In genomic region chr20:63457737-63458136, GRCh38 we compare ENCODE assay signal across 9 cellular contexts. TPM values are rescaled to one million over a fixed set of nuclear protein-coding genes. Genes with fewer than 3 reads are reported as not detected.
DNase-seq lines count a peak whose midpoint lies in the region; ATAC-seq and TF ChIP-seq lines count a peak whose summit lies in the region.
"Had no signal": no experiment of that assay in that cellular context is flagged by ENCODE, and none has a peak within 500 bp of the region (broad histone marks: within the 10 kb centered on the region; RNA-seq: fewer than 3 reads in every experiment).

No MANE protein-coding gene starts in this region.

- H3K4me2 ChIP-seq in HCT116 (ENCODE audit: low read length), result no peak overlapping the region

- H3K9me2 ChIP-seq in HCT116 (ENCODE audit: insufficient read depth), result no peaks in the 10 kb centered on the region

- H2AFZ ChIP-seq in HCT116 (ENCODE audit: low read depth, low read length, poor library complexity, severe bottlenecking), result no peak overlapping the region

- CTCF ChIA-PET in HCT116 (lab: Charles Lee) (no interaction called here), RWPE1 (lab: Yijun Ruan, JAX) (interaction anchor here (0.6 to 2.1 kb wide), 4 partner anchors 38 to 479 kb away, joined by 3 to 11 read pairs (median 4); no protein-coding TSS in a partner anchor), HEK293T (lab: Yijun Ruan, JAX) (no interaction called here)

- TF ChIP-seq RAD21 in HCT116 (IDR thresholded peaks at IDR 0.05; ENCODE audit: low read depth), result no peak

- POLR2A ChIA-PET in HCT116 (lab: Charles Lee) (no interaction called here), RWPE1 (lab: Yijun Ruan, JAX; ENCODE audit: low non-redundant PET) (no interaction called here), HEK293T (lab: Yijun Ruan, JAX) (interaction anchor here (1.4 kb wide), 1 partner anchor 63 kb away, joined by 3 read pairs; the partner anchor contains the start of gene PPDPF)

- no peak overlapping the region for H3K4me3 ChIP-seq in HCT116 (replicated peaks in 1 of 2; ENCODE audit: low read depth in 1 of 2, low read length in 2 of 2)
- no peak overlapping the region for H3K4me3 ChIP-seq in heart left ventricle
- H3K4me3 ChIP-seq in prostate gland, result no peak overlapping the region

- H3K36me3 ChIP-seq in HCT116 (ENCODE audit: control insufficient read depth in 1 of 2, insufficient read depth in 2 of 2, low read length in 2 of 2), result no peaks in the 10 kb centered on the region; a peak in 1 of 4 replicates
- H3K36me3 ChIP-seq in heart left ventricle, result no peaks in the 10 kb centered on the region
- H3K36me3 ChIP-seq in prostate gland, result no peaks in the 10 kb centered on the region

- ATAC-seq in HCT116, result peak; percentile 41
- peak; percentile 47 to 82 (median 65) for ATAC-seq in heart left ventricle
- no peak for ATAC-seq in HG03439 (IDR thresholded peaks at IDR 0.05; ENCODE audit: unreplicated experiment)
- no peak for ATAC-seq in GM18858 (IDR thresholded peaks at IDR 0.05; ENCODE audit: unreplicated experiment)

- BruUV-seq in HCT116 (replicated peaks; lab: Mats Ljungman, UMichigan), result no TSS peak

- H4K20me1 ChIP-seq in HCT116 (ENCODE audit: insufficient read depth), result no peaks in the 10 kb centered on the region

- no peak overlapping the region for H3K27ac ChIP-seq in HCT116 (ENCODE audit: low read depth, low read length)
- H3K27ac ChIP-seq in RWPE1, result peak overlapping the region; percentile 66
- H3K27ac ChIP-seq in heart left ventricle, result peak overlapping the region in 3 of 12 donors; percentile 14 to 54 (median 44)
- H3K27ac ChIP-seq in prostate gland, result no peak overlapping the region
- H3K27ac ChIP-seq: HL-60 had no signal

- no peak for TF ChIP-seq POLR2A in HCT116 (IDR thresholded peaks at IDR 0.05; ENCODE audit: borderline replicate concordance, extremely low read depth, insufficient read depth, insufficient read length)
- TF ChIP-seq POLR2A in heart left ventricle (IDR thresholded peaks at IDR 0.05), result no peak
- no peak for TF ChIP-seq POLR2A in prostate gland (IDR thresholded peaks at IDR 0.05)

- peaks cover 47% of the 10 kb centered on the region for H3K79me2 ChIP-seq in HCT116 (ENCODE audit: insufficient read depth, low read length)

- intact Hi-C loops in HCT116 (cut with micrococcal nuclease), result no loop called here
- intact Hi-C loops in heart left ventricle (cut with DNase I), result loop anchor here in 1 of 10 donors (1.0 kb wide), 1 partner anchor 39 kb away; no protein-coding TSS in a partner anchor
- intact Hi-C loops in prostate gland (cut with DNase I), result no loop called here

- H3K4me1 ChIP-seq in HCT116 (ENCODE audit: control insufficient read depth in 1 of 2, insufficient read depth in 2 of 2, low read length in 2 of 2) (peaks cover 0 to 3% of the 10 kb centered on the region in 2 experiments; a peak in 1 of 4 replicates), heart left ventricle (peaks cover 0 to 45% (median 18%) of the 10 kb centered on the region in 12 donors), prostate gland (replicated peaks) (no peaks in the 10 kb centered on the region)

- H3K27me3 ChIP-seq in HCT116 (ENCODE audit: insufficient read depth, low read length) (no peaks in the 10 kb centered on the region), heart left ventricle (peaks cover 0 to 56% (median 21%) of the 10 kb centered on the region in 9 donors), prostate gland (replicated peaks; ENCODE audit: insufficient read depth) (peaks cover 58% of the 10 kb centered on the region)

- no peak overlapping the region for H3K9ac ChIP-seq in HCT116 (ENCODE audit: low read length)

- WGBS in heart left ventricle, 4 donors, result 32 to 59% (median 43%) methylated on average over 7 to 17 of the region's 17 CpGs
- 33% methylated on average over 15 of the region's 17 CpGs for WGBS in prostate gland

- H3K9me3 ChIP-seq in HCT116 (ENCODE audit: control insufficient read depth in 1 of 2, insufficient read depth in 1 of 2, low read depth in 1 of 2, low read length in 2 of 2) (no peaks in the 10 kb centered on the region), heart left ventricle (no peaks in the 10 kb centered on the region), prostate gland (no peaks in the 10 kb centered on the region)

- TF ChIP-seq CTCF in HCT116 (IDR thresholded peaks at IDR 0.05 in 2 of 3, conservative IDR thresholded peaks at IDR 0.05 in 1 of 3; ENCODE audit: borderline replicate concordance in 1 of 3, insufficient read depth in 1 of 3, low read depth in 2 of 3, low read length in 2 of 3) (no peak), RWPE1 (conservative IDR thresholded peaks at IDR 0.05; ENCODE audit: low read depth) (no peak), heart left ventricle (IDR thresholded peaks at IDR 0.05) (no peak), prostate gland (IDR thresholded peaks at IDR 0.05) (no peak)

- DNase-seq in AG08396 (ENCODE audit: low spot score) (peak; percentile 69), HCT116 (ENCODE audit: low read depth, low spot score) (no peak), RWPE1 (ENCODE audit: low spot score) (peak; percentile 98), heart left ventricle (peak; percentile 44 to 83 (median 75)), HEK293T (ENCODE audit: extremely low spot score) (no peak), prostate gland (ENCODE audit: low spot score) (no peak)

- RAD21 ChIA-PET in HCT116 (lab: Charles Lee; ENCODE audit: low non-redundant PET in 1 of 2, low total read pairs in 2 of 2, uncharacterized antibody in 2 of 2, unreplicated experiment in 2 of 2), result no interaction called here

TF ChIP-seq in HCT116, 20 proteins besides CTCF, POLR2A, EP300 and RAD21 (continues in another document):
- no peak for TF ChIP-seq ATF3 (IDR thresholded peaks at IDR 0.05)
- TF ChIP-seq CEBPB (IDR thresholded peaks at IDR 0.05; ENCODE audit: low read depth), result no peak
- TF ChIP-seq MAX (IDR thresholded peaks at IDR 0.05), result no peak
- no peak for TF ChIP-seq ZFX (IDR thresholded peaks at IDR 0.05)
- TF ChIP-seq ZNF274 (IDR thresholded peaks at IDR 0.05; ENCODE audit: low read depth, low read length), result no peak
- no peak for TF ChIP-seq JUND (IDR thresholded peaks at IDR 0.05)
- no peak for TF ChIP-seq SRF (IDR thresholded peaks at IDR 0.05; ENCODE audit: low read depth)
- no peak for TF ChIP-seq POLR2AphosphoS5 (IDR thresholded peaks at IDR 0.05; ENCODE audit: low read depth, low read length)
- TF ChIP-seq EZH2 (IDR thresholded peaks at IDR 0.05), result no peak
- TF ChIP-seq EZH2phosphoT487 (IDR thresholded peaks at IDR 0.05; ENCODE audit: borderline replicate concordance), result no peak
- no peak for TF ChIP-seq SIN3A (IDR thresholded peaks at IDR 0.05; ENCODE audit: low read depth)
- TF ChIP-seq CBX3 (IDR thresholded peaks at IDR 0.05; ENCODE audit: low read depth), result no peak
- no peak for TF ChIP-seq FOSL1 (IDR thresholded peaks at IDR 0.05; ENCODE audit: low read depth)
- TF ChIP-seq YY1 (IDR thresholded peaks at IDR 0.05; ENCODE audit: extremely low read depth, insufficient replicate concordance, low read depth, low read length), result no peak
- no peak for TF ChIP-seq SP1 (IDR thresholded peaks at IDR 0.05; ENCODE audit: low read depth)

TF ChIP-seq in HEK293T, 16 proteins besides CTCF, POLR2A, EP300 and RAD21:
- TF ChIP-seq ELF4 (IDR thresholded peaks at IDR 0.05), result no peak
- no peak for TF ChIP-seq SP1 (IDR thresholded peaks at IDR 0.05)
- TF ChIP-seq TARDBP (IDR thresholded peaks at IDR 0.05), result no peak
- TF ChIP-seq FOXK2 (IDR thresholded peaks at IDR 0.05), result no peak

RNA-seq across cellular contexts. Expression of gene KCNQ2, which starts 14.7 kb away (rescaled TPM):
- total RNA-seq in HCT116 (2021; ENCODE audit: unreplicated experiment) (86.5 TPM), heart left ventricle (1 to 10 TPM in 2 of 9 donors, under 1 TPM in 2, not detected in 5; 0.06 to 2.6 (median 0.65) TPM), prostate gland (10 to 100 TPM in 1 of 2 donors, under 1 TPM in 1; 0.46 to 35.6 TPM)
- polyA plus RNA-seq in HCT116 (2012), result 73.4 and 85.6 TPM in 2 replicates
- polyA plus RNA-seq in heart left ventricle, result not detected

RNA-seq across cellular contexts. Expression of gene EEF1A2, which starts 41.1 kb away (rescaled TPM):
- 454 TPM for total RNA-seq in HCT116 (2021; ENCODE audit: unreplicated experiment)
- polyA plus RNA-seq in HCT116 (2012), result 682 and 834 TPM in 2 replicates
- 1,000 to 10,000 TPM in 7 of 9 donors, 100 to 1,000 TPM in 2; 791 to 1,794 (median 1,550) TPM for total RNA-seq in heart left ventricle
- polyA plus RNA-seq in heart left ventricle, result 1,000 to 10,000 TPM; 1,276 to 1,345 TPM
- 10 to 100 TPM; 13.4 to 20.9 TPM for total RNA-seq in prostate gland

Comparison
In these comparisons a context has a peak if more than half of its experiments do, and no peak if none do; other contexts are left out.
1. DNase-seq: peak in AG08396 (single experiment), RWPE1 (single experiment) and heart left ventricle (5 of 5); none in HCT116 (single experiment), HEK293T (single experiment) and prostate gland (single experiment).
2. ATAC-seq: peak in HCT116 (single experiment) and heart left ventricle (4 of 4); none in HG03439 (single experiment) and GM18858 (single experiment).
3. RNA of gene EEF1A2, which starts 41.1 kb away (total RNA-seq): 791 to 1,794 TPM in heart left ventricle and 454 TPM in HCT116 (single experiment); 13.4 to 20.9 TPM in prostate gland; every median in the first group is over 10 times any median in the second.